Comparison of ENCODE assay signal across 1 cellular context in the genomic region with DNA sequence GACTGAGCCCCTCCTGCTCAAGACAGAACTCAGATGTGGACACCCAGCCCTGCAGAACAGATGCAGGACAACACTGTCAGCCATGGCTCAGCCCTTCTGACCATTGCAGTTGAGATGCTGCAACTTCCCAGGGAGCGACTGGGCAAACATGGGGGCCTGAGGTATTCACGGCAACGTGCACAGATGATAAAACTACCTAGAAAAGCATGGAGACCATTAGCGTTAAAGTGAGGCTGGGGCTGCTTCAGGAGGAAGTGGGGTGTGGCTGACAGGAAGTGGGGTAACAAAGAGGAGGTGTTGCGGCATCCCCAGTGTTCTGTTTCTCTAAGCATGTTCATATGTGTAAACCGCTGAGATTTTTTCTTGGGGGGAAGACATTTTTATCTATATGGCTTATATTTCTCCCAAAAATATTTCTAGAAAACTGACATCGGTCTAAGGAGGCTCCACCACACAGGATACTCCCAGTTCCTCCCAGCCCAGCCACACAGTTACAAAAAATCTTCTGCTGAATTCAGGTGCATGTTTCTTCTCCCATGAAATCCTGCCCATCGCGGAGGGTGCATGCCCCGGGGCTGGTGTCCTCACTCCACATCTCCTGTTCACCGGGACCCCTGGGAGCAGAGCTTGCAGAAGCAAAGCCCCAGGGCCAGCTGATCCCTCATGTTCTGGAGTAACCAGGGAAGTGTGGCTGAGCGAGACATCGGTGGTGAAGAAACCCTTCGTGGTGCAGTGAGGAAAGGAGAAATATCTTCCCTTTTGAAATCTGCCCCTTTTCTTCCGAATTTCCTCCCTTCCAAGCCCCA.
TF ChIP-seq lines count a peak whose summit lies in the region.

No MANE protein-coding gene starts in this region.

TF ChIP-seq in K562, 482 proteins besides CTCF, POLR2A, EP300 and RAD21 (continued from another document):
- TF ChIP-seq, protein P1, sequence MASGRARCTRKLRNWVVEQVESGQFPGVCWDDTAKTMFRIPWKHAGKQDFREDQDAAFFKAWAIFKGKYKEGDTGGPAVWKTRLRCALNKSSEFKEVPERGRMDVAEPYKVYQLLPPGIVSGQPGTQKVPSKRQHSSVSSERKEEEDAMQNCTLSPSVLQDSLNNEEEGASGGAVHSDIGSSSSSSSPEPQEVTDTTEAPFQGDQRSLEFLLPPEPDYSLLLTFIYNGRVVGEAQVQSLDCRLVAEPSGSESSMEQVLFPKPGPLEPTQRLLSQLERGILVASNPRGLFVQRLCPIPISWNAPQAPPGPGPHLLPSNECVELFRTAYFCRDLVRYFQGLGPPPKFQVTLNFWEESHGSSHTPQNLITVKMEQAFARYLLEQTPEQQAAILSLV (tag; IDR thresholded peaks at IDR 0.05), result no peak
- TF ChIP-seq CBX2 (IDR thresholded peaks at IDR 0.05; ENCODE audit: insufficient read depth, low read length, poor library complexity, severe bottlenecking), result no peak
